In genomic region chr5:14467886-14468285, GRCh38 we compare ENCODE assay signal across 20 cellular contexts.
"Had no signal": no experiment of that assay in that cellular context is flagged by ENCODE, and none has a peak within 500 bp of the region (broad histone marks: within the 10 kb centered on the region; RNA-seq: fewer than 3 reads in every experiment).

No MANE protein-coding gene starts in this region.

- H3K9ac ChIP-seq: neural progenitor cell had no signal

- H3K27ac ChIP-seq: gastroesophageal sphincter, heart right ventricle, neural progenitor cell, prostate gland, tibial nerve had no signal

- H2AFZ ChIP-seq: neural progenitor cell had no signal

- H3K9me3 ChIP-seq: gastroesophageal sphincter, heart right ventricle, prostate gland, tibial nerve had no signal

- H3K4me2 ChIP-seq: neural progenitor cell had no signal

- ATAC-seq: activated naive CD8-positive, alpha-beta T cell treated with anti-CD3 and anti-CD28 coated beads, Interleukin-2, amount 50 U/mL, for 24 hours; gastroesophageal sphincter; heart right ventricle; left cardiac atrium; T-helper 17 cell had no signal

- H3K4me3 ChIP-seq: gastroesophageal sphincter, heart right ventricle, neural progenitor cell, prostate gland, tibial nerve had no signal

- DNase-seq: activated CD4-positive, alpha-beta memory T cell treated with anti-CD3 and anti-CD28 coated beads, Interleukin-2, amount 10 ng/mL, durations not matched to agents 7 days and 5 days; activated CD4-positive, alpha-beta T cell treated with anti-CD3 and anti-CD28 coated beads for 48 hours; activated effector memory CD4-positive, alpha-beta T cell treated with anti-CD3 and anti-CD28 coated beads, Interleukin-2, amount 50 U/mL, for 16 hours; activated naive CD4-positive, alpha-beta T cell treated with anti-CD3 and anti-CD28 coated beads, Interleukin-2, amount 50 U/mL, for 16 hours; activated naive CD8-positive, alpha-beta T cell treated with anti-CD3 and anti-CD28 coated beads, Interleukin-2, amount 50 U/mL, for 24 hours; activated T-cell treated with anti-CD3 and anti-CD28 coated beads for 4 hours; central memory CD4-positive, alpha-beta T cell; dermis blood vessel endothelial cell; effector CD8-positive, alpha-beta T cell; erythroblast; heart right ventricle; islet precursor cell; left cardiac atrium; naive B cell; stimulated activated CD4-positive, alpha-beta T cell treated with anti-CD3 and anti-CD28 coated beads, Interleukin-4, amount 100 ng/mL, for 24 hours; T-helper 17 cell had no signal

- H3K27me3 ChIP-seq: gastroesophageal sphincter, heart right ventricle, neural progenitor cell, tibial nerve had no signal
